In the genomic region with DNA sequence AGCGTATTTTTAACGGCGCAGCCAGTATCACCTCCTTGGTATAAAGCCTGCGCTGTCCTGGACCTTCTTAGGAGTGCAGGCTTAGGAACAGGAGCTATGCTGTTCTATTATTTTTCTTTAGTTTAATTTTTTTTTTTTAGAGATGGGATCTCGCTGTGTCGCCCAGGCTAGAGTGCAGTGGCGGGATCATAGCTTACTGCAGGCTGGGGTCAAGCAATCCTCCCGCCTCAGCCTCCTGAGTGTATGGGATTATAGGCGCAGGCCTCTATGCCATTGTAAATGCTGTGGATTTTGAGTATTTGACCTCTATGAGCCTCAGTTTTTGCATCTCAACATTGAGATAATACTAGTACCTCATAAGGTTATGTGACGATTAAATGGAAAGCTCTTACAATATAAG, we compare ENCODE assay signal across 9 cellular contexts. TPM values are rescaled to one million over a fixed set of nuclear protein-coding genes. Genes with fewer than 3 reads are reported as not detected.
DNase-seq lines count a peak whose midpoint lies in the region; ATAC-seq and TF ChIP-seq lines count a peak whose summit lies in the region.
"Had no signal": no experiment of that assay in that cellular context is flagged by ENCODE, and none has a peak within 500 bp of the region (broad histone marks: within the 10 kb centered on the region; RNA-seq: fewer than 3 reads in every experiment).

No MANE protein-coding gene starts in this region.

- no peaks in the 10 kb centered on the region for H4K20me1 ChIP-seq in OCI-LY1 (ENCODE audit: insufficient read depth, low read length)

- H3K36me3 Mint-ChIP-seq in CD14-positive monocyte (peaks cover 6 to 18% of the 10 kb centered on the region in 2 donors), endodermal cell (ENCODE audit: low read depth) (no peaks in the 10 kb centered on the region)

- no peak for TF ChIP-seq CTCF in CD14-positive monocyte (IDR thresholded peaks at IDR 0.05)
- no peak for TF ChIP-seq CTCF in OCI-LY1 (IDR thresholded peaks at IDR 0.05; ENCODE audit: low read length)
- TF ChIP-seq CTCF in endodermal cell (conservative IDR thresholded peaks at IDR 0.05): no peak
- TF ChIP-seq CTCF in neutrophil (IDR thresholded peaks at IDR 0.05): no peak

- H3K4me3 Mint-ChIP-seq in CD14-positive monocyte (peak overlapping the region; percentile 92 to 96), endodermal cell (peak overlapping the region; percentile 77)

- H3K4me3 ChIP-seq in OCI-LY1 (ENCODE audit: low read depth, low read length, poor library complexity, severe bottlenecking) (peak overlapping the region; percentile 67), endodermal cell (ENCODE audit: low read length) (peak overlapping the region; percentile 92), neutrophil (ENCODE audit: low read depth in 1 of 2, low read length in 1 of 2) (peak overlapping the region; percentile 75 to 78)

- no peaks in the 10 kb centered on the region for H3F3A ChIP-seq in OCI-LY1 (ENCODE audit: insufficient read depth, low read length)

- DNase-seq in CD14-positive monocyte (ENCODE audit: low spot score) (no peak), endodermal cell (no peak), NCI-H526 (lab: John Stamatoyannopoulos, UW) (no peak)
- DNase-seq: occipital lobe had no signal

- no peaks in the 10 kb centered on the region for H3K9me2 ChIP-seq in OCI-LY1 (ENCODE audit: low read depth, low read length)

- 80 to 92% methylated on average over 5 to 10 of the region's 10 CpGs for WGBS in endodermal cell (ENCODE audit: insufficient coverage in 1 of 2, insufficient read length in 1 of 2), 2 experiments

- peaks cover 0 to 14% (median 4%) of the 10 kb centered on the region in 3 donors for H3K27me3 Mint-ChIP-seq in CD14-positive monocyte (ENCODE audit: low read depth in 3 of 3)
- H3K27me3 Mint-ChIP-seq in endodermal cell (ENCODE audit: insufficient read depth): peaks cover 88% of the 10 kb centered on the region

- H2AFZ ChIP-seq in OCI-LY1 (ENCODE audit: low read length): no peak overlapping the region

- H3K27ac ChIP-seq in OCI-LY1 (ENCODE audit: low read depth, low read length, poor library complexity, severe bottlenecking): no peak overlapping the region
- no peak overlapping the region for H3K27ac ChIP-seq in endodermal cell (ENCODE audit: low read depth, low read length)
- H3K27ac ChIP-seq in neutrophil: peak overlapping the region; percentile 87

- peak overlapping the region; percentile 85 for H3K4me2 ChIP-seq in OCI-LY1 (ENCODE audit: low read length)

- no peaks in the 10 kb centered on the region; the same call in 1 of the 2 replicates for H3K36me3 ChIP-seq in OCI-LY1 (ENCODE audit: insufficient read depth, low read length)
- no peaks in the 10 kb centered on the region for H3K36me3 ChIP-seq in endodermal cell (ENCODE audit: control insufficient read depth, insufficient read depth, low read length)
- no peaks in the 10 kb centered on the region for H3K36me3 ChIP-seq in neutrophil

- H3K27me3 ChIP-seq in OCI-LY1 (ENCODE audit: insufficient read depth, low read length) (no peaks in the 10 kb centered on the region), endodermal cell (ENCODE audit: control insufficient read depth, insufficient read depth, low read length, poor library complexity, severe bottlenecking) (peaks cover 68% of the 10 kb centered on the region), neutrophil (peaks cover 26% of the 10 kb centered on the region)

- H3K79me2 ChIP-seq in OCI-LY1 (ENCODE audit: insufficient read depth, low read length): no peaks in the 10 kb centered on the region

- H3K4me1 Mint-ChIP-seq in CD14-positive monocyte: peaks cover 46% of the 10 kb centered on the region
- peaks cover 16% of the 10 kb centered on the region for H3K4me1 Mint-ChIP-seq in endodermal cell

- H3K4me1 ChIP-seq in OCI-LY1 (ENCODE audit: insufficient read depth, low read length, severe bottlenecking): peaks cover 21% of the 10 kb centered on the region
- H3K4me1 ChIP-seq in endodermal cell (ENCODE audit: control insufficient read depth, insufficient read depth, low read length): no peaks in the 10 kb centered on the region
- peaks cover 30% of the 10 kb centered on the region in 2 experiments for H3K4me1 ChIP-seq in neutrophil (ENCODE audit: control insufficient read depth in 1 of 2, insufficient read depth in 1 of 2, low read depth in 1 of 2, low read length in 1 of 2)

- H3K9me3 Mint-ChIP-seq in CD14-positive monocyte: peaks cover 3 to 14% (median 6%) of the 10 kb centered on the region in 7 donors
- peaks cover 7% of the 10 kb centered on the region for H3K9me3 Mint-ChIP-seq in endodermal cell

- H3K27ac Mint-ChIP-seq in CD14-positive monocyte (peak overlapping the region; percentile 97 to 99 (median 98)), endodermal cell (peak overlapping the region; percentile 94)

- ATAC-seq in HG03521 (IDR thresholded peaks at IDR 0.05; ENCODE audit: unreplicated experiment) (no peak), GM18505 (IDR thresholded peaks at IDR 0.05; ENCODE audit: unreplicated experiment) (no peak), HG03457 (IDR thresholded peaks at IDR 0.05; ENCODE audit: unreplicated experiment) (no peak)

- intact Hi-C loops in CD14-positive monocyte (cut with micrococcal nuclease): loop anchor here (2.0 to 5.0 kb wide), 2 partner anchors 42 to 153 kb away; partner anchors contain the start of genes ZNF641 (in 2 of the 2) and ASB8 (in 1 of the 2)

- H3K9ac ChIP-seq in OCI-LY1 (ENCODE audit: low read length) (no peak overlapping the region), endodermal cell (ENCODE audit: extremely low read depth, low read length, poor library complexity, severe bottlenecking) (peak overlapping the region; percentile 92)

- TF ChIP-seq POLR2A in GM18505 (IDR thresholded peaks at IDR 0.05; ENCODE audit: borderline replicate concordance, extremely low read depth, insufficient read depth, insufficient read length): no peak

- H3K9me3 ChIP-seq in OCI-LY1 (ENCODE audit: low read length): no peaks in the 10 kb centered on the region
- H3K9me3 ChIP-seq in endodermal cell (ENCODE audit: control insufficient read depth, low read length): no peaks in the 10 kb centered on the region
- H3K9me3 ChIP-seq in neutrophil: peaks cover 3% of the 10 kb centered on the region

RNA-seq across cellular contexts. Expression of gene OR10AD1, which starts 4.1 kb away (rescaled TPM):
- not detected for polyA plus RNA-seq in CD14-positive monocyte
- not detected for total RNA-seq in endodermal cell
- polyA plus RNA-seq in endodermal cell (2013, experiment 1 of 2): not detected
- not detected for polyA plus RNA-seq in endodermal cell (2013, experiment 2 of 2)
- total RNA-seq: occipital lobe had no signal

RNA-seq across cellular contexts. Expression of gene CCDC184, which starts 15.5 kb away (rescaled TPM):
- polyA plus RNA-seq in CD14-positive monocyte: not detected
- not detected for total RNA-seq in endodermal cell
- 9.2 TPM for polyA plus RNA-seq in endodermal cell (2013, experiment 1 of 2)
- polyA plus RNA-seq in endodermal cell (2013, experiment 2 of 2): 9.0 TPM

RNA-seq across cellular contexts. Expression of gene ASB8, which starts 41.7 kb away (rescaled TPM):
- polyA plus RNA-seq in CD14-positive monocyte: 10 to 100 TPM; 38.4 to 50.0 TPM
- 1 to 10 TPM; 7.1 to 9.0 TPM for total RNA-seq in endodermal cell
- polyA plus RNA-seq in endodermal cell (2013, experiment 1 of 2): 13.2 TPM
- polyA plus RNA-seq in endodermal cell (2013, experiment 2 of 2): 14.0 TPM
